In genomic region chr2:146661494-146662096, GRCh38 we compare ENCODE assay signal across 1 cellular context.
TF ChIP-seq lines count a peak whose summit lies in the region.

No MANE protein-coding gene starts in this region.

TF ChIP-seq in GM12878, 131 proteins besides CTCF, POLR2A, EP300 and RAD21 (continued from another document):
- TF ChIP-seq CUX1 (IDR thresholded peaks at IDR 0.05; ENCODE audit: insufficient replicate concordance, low read depth, low read length) (no peak), ZNF384 (IDR thresholded peaks at IDR 0.05; ENCODE audit: borderline replicate concordance, low read depth, low read length) (peak; percentile 82)
